8 cellular contexts compared by ENCODE assay signal in genomic region chr12:95218164-95218851, GRCh38. TPM values are rescaled to one million over a fixed set of nuclear protein-coding genes. Genes with fewer than 3 reads are reported as not detected.
A peak's percentile ranks its signal among the peaks of the same experiment; 100 is the strongest.
DNase-seq lines count a peak whose midpoint lies in the region; ATAC-seq, FAIRE-seq and TF ChIP-seq lines count a peak whose summit lies in the region.

No MANE protein-coding gene starts in this region.

- peak overlapping the region; percentile 72 for H2AK5ac ChIP-seq in IMR-90 (ENCODE audit: low read depth, low read length)

- H2AK9ac ChIP-seq in IMR-90 (replicated peaks; ENCODE audit: low read depth, low read length, poor library complexity), result peak overlapping the region; percentile 99

- peak overlapping the region; percentile 93 for H2BK5ac ChIP-seq in IMR-90 (ENCODE audit: low read depth, low read length, poor library complexity, severe bottlenecking)

- BruUV-seq in IMR-90 (replicated peaks; lab: Mats Ljungman, UMichigan) (TSS peak; percentile 30), mammary epithelial cell (replicated peaks; lab: Mats Ljungman, UMichigan) (TSS peak; percentile 27)

- H4K8ac ChIP-seq in IMR-90 (ENCODE audit: low read depth in 2 of 2, low read length in 2 of 2), result peak overlapping the region; percentile 22 to 48; a peak in 3 of 4 replicates

- peak overlapping the region; percentile 78 for H3K56ac ChIP-seq in IMR-90 (ENCODE audit: extremely low read depth, insufficient read depth, low read length)

- H3K27ac ChIP-seq in IMR-90 (ENCODE audit: insufficient read depth, low read length) (peak overlapping the region; percentile 66), Peyer's patch (peak overlapping the region; percentile 88 to 97 (median 94)), mammary epithelial cell (ENCODE audit: insufficient read depth, low read depth, low read length) (peak overlapping the region; percentile 93)

- peak overlapping the region; percentile 95 to 98 for H3K27ac Mint-ChIP-seq in stimulated activated naive CD8-positive, alpha-beta T cell treated with anti-CD3 and anti-CD28 coated beads, Interleukin-15, amount 100 ng/mL, for 72 hours

- peak overlapping the region; percentile 75 for H3K9ac ChIP-seq in IMR-90 (ENCODE audit: low read depth, low read length)
- H3K9ac ChIP-seq in mammary epithelial cell (ENCODE audit: insufficient read depth, low read length), result peak overlapping the region; percentile 98

- 0 out of 2 replicates have a peak overlapping the region, but pooled peaks have one; percentile 8 for H2BK20ac ChIP-seq in IMR-90 (ENCODE audit: low read depth, low read length)

- H4K91ac ChIP-seq in IMR-90 (ENCODE audit: insufficient read depth, low read depth, low read length), result peak overlapping the region; percentile 80

- H3K4me2 ChIP-seq in IMR-90 (ENCODE audit: low read depth, low read length), result peak overlapping the region; percentile 100
- peak overlapping the region; percentile 63 for H3K4me2 ChIP-seq in mammary epithelial cell (ENCODE audit: insufficient read depth, low read depth, low read length)

- dilution Hi-C loops in IMR-90 (cut with HindIII; ENCODE audit: low sequenced_read_pairs, unreplicated experiment) (no loop called here), mammary epithelial cell (cut with HindIII; ENCODE audit: low sequenced_read_pairs) (loop anchor here (5.0 kb wide), 2 partner anchors 46 to 101 kb away; no protein-coding TSS in a partner anchor)

- DNase-seq in AG04449 (ENCODE audit: low read depth, low spot score), result no peak
- DNase-seq in GM12865 (ENCODE audit: low read depth), result peak; percentile 70
- peak; percentile 58 for DNase-seq in IMR-90
- no peak for DNase-seq in Peyer's patch
- DNase-seq in mammary epithelial cell, result peak; percentile 85
- peak; percentile 81 for DNase-seq in left kidney (ENCODE audit: low read depth, low spot score)
- DNase-seq in stimulated activated naive CD8-positive, alpha-beta T cell treated with anti-CD3 and anti-CD28 coated beads, Interleukin-15, amount 100 ng/mL, for 72 hours, result peak in 1 of 2 donors; percentile 57
- no peak for DNase-seq in RCC 7860 (ENCODE audit: low spot score)

- WGBS in IMR-90 (ENCODE audit: extremely low coverage in 2 of 2, insufficient read length in 1 of 2), 2 experiments, result 2% methylated on average over 6 of the region's 29 CpGs; no CpG with 5 or more reads in 1 of the 2 experiments
- WGBS in mammary epithelial cell (ENCODE audit: low coverage, missing lambda C conversion rate), result 1% methylated on average over 14 of the region's 29 CpGs

- peaks cover 11 to 51% of the 10 kb centered on the region in 2 experiments for H3K79me1 ChIP-seq in IMR-90 (ENCODE audit: low read depth in 1 of 2, low read length in 2 of 2)

- TF ChIP-seq CTCF in AG04449 (IDR thresholded peaks at IDR 0.05; ENCODE audit: insufficient read depth, low read length, missing control alignments) (no peak), GM12865 (IDR thresholded peaks at IDR 0.05; ENCODE audit: insufficient read depth, low read depth, low read length, missing control alignments) (no peak), IMR-90 (conservative IDR thresholded peaks at IDR 0.05; ENCODE audit: low read depth, low read length) (no peak), Peyer's patch (IDR thresholded peaks at IDR 0.05) (no peak), mammary epithelial cell (conservative IDR thresholded peaks at IDR 0.05 in 1 of 2, IDR thresholded peaks at IDR 0.05 in 1 of 2; ENCODE audit: extremely low read depth in 1 of 2, insufficient read depth in 1 of 2, low read depth in 1 of 2, low read length in 2 of 2) (no peak)

- peaks cover 6% of the 10 kb centered on the region for H3K9me1 ChIP-seq in IMR-90 (ENCODE audit: insufficient read depth, low read length)

- H3K9me3 ChIP-seq in IMR-90 (ENCODE audit: control insufficient read depth, insufficient read depth, low read length) (no peaks in the 10 kb centered on the region), Peyer's patch (no peaks in the 10 kb centered on the region), mammary epithelial cell (replicated peaks; ENCODE audit: insufficient read depth, low read length) (no peaks in the 10 kb centered on the region)

- H3K4me1 Mint-ChIP-seq in stimulated activated naive CD8-positive, alpha-beta T cell treated with anti-CD3 and anti-CD28 coated beads, Interleukin-15, amount 100 ng/mL, for 72 hours, result peaks cover 28% of the 10 kb centered on the region

- H4K5ac ChIP-seq in IMR-90 (ENCODE audit: low read depth, low read length), result peak overlapping the region; percentile 64

- TF ChIP-seq RAD21 in IMR-90 (IDR thresholded peaks at IDR 0.05; ENCODE audit: low read length), result no peak; the same call in 1 of the 2 replicates

- peaks cover 10% of the 10 kb centered on the region for H3K27me3 Mint-ChIP-seq in stimulated activated naive CD8-positive, alpha-beta T cell treated with anti-CD3 and anti-CD28 coated beads, Interleukin-15, amount 100 ng/mL, for 72 hours

- peak overlapping the region; percentile 89 to 98 for H3K4me3 Mint-ChIP-seq in stimulated activated naive CD8-positive, alpha-beta T cell treated with anti-CD3 and anti-CD28 coated beads, Interleukin-15, amount 100 ng/mL, for 72 hours

- H2BK15ac ChIP-seq in IMR-90 (ENCODE audit: low read depth, low read length), result peak overlapping the region; percentile 71; the same call in 2 of the 3 replicates

- H3K9me3 Mint-ChIP-seq in stimulated activated naive CD8-positive, alpha-beta T cell treated with anti-CD3 and anti-CD28 coated beads, Interleukin-15, amount 100 ng/mL, for 72 hours, result no peaks in the 10 kb centered on the region

- 0 out of 2 replicates have a peak, but pooled peaks cover 2% of the 10 kb centered on the region for H3K4me1 ChIP-seq in IMR-90 (ENCODE audit: control insufficient read depth, insufficient read depth, low read length)
- peaks cover 0 to 18% (median 0%) of the 10 kb centered on the region in 4 donors for H3K4me1 ChIP-seq in Peyer's patch
- peaks cover 21% of the 10 kb centered on the region for H3K4me1 ChIP-seq in mammary epithelial cell (ENCODE audit: insufficient read depth, low read length)

- H3K23ac ChIP-seq in IMR-90 (ENCODE audit: low read depth, low read length), result peak overlapping the region; percentile 75

- H3K4ac ChIP-seq in IMR-90 (ENCODE audit: low read depth, low read length), result peak overlapping the region; percentile 93

- H3K36me3 ChIP-seq in IMR-90 (ENCODE audit: control insufficient read depth, insufficient read depth, low read length) (no peaks in the 10 kb centered on the region), Peyer's patch (no peaks in the 10 kb centered on the region), mammary epithelial cell (ENCODE audit: insufficient read depth, low read length) (no peaks in the 10 kb centered on the region)

- intact Hi-C loops in IMR-90 (cut with micrococcal nuclease), result loop anchor here (5.0 kb wide), 1 partner anchor 51 kb away; no protein-coding TSS in a partner anchor
- intact Hi-C loops in mammary epithelial cell (cut with micrococcal nuclease), result loop anchor here (1.0 to 5.0 kb wide), 3 partner anchors 115 to 314 kb away; partner anchors contain the start of gene METAP2

- peak overlapping the region; percentile 87 for H3K14ac ChIP-seq in IMR-90 (replicated peaks; ENCODE audit: low read depth, low read length)

- H4K20me1 ChIP-seq in IMR-90 (ENCODE audit: insufficient read depth, low read length) (peaks cover 15% of the 10 kb centered on the region), mammary epithelial cell (ENCODE audit: insufficient read depth, low read length) (no peaks in the 10 kb centered on the region)

- POLR2A ChIA-PET in AG04449 (lab: Yijun Ruan, JAX) (interaction anchor here (0.9 to 1.2 kb wide), 2 partner anchors 28 to 103 kb away, joined by 3 to 5 read pairs; no protein-coding TSS in a partner anchor), IMR-90 (lab: Charles Lee; ENCODE audit: unreplicated experiment) (no interaction called here)

- H3K27me3 ChIP-seq in IMR-90 (ENCODE audit: control insufficient read depth, insufficient read depth, low read length) (no peaks in the 10 kb centered on the region), Peyer's patch (no peaks in the 10 kb centered on the region), mammary epithelial cell (ENCODE audit: insufficient read depth, low read length) (no peaks in the 10 kb centered on the region)

- H2BK120ac ChIP-seq in IMR-90 (ENCODE audit: low read depth, low read length), result peak overlapping the region; percentile 67; the same call in 1 of the 2 replicates

- peaks cover 93% of the 10 kb centered on the region for H3K79me2 ChIP-seq in mammary epithelial cell (ENCODE audit: insufficient read depth, low read length)

- in situ Hi-C loops in IMR-90 (cut with MboI; ENCODE audit: low sequenced_read_pairs), result no loop called here
- in situ Hi-C loops in mammary epithelial cell (cut with MboI; ENCODE audit: low sequenced_read_pairs in 2 of 2), result loop anchor here in 1 of 2 donors (5.0 kb wide), 1 partner anchor 101 kb away; no protein-coding TSS in a partner anchor

- peak overlapping the region; percentile 35 for H3K18ac ChIP-seq in IMR-90 (ENCODE audit: low read depth, low read length)

- peak overlapping the region; percentile 98 for H2AFZ ChIP-seq in IMR-90 (replicated peaks; ENCODE audit: low read length, poor library complexity)
- peak overlapping the region; percentile 69 for H2AFZ ChIP-seq in mammary epithelial cell (ENCODE audit: low read depth, low read length)

- TF ChIP-seq POLR2A in IMR-90 (IDR thresholded peaks at IDR 0.05; ENCODE audit: low read depth, low read length), result no peak
- TF ChIP-seq POLR2A in Peyer's patch (IDR thresholded peaks at IDR 0.05), result no peak

- H3K4me3 ChIP-seq in AG04449 (ENCODE audit: low read depth, low read length) (peak overlapping the region; percentile 85), GM12865 (ENCODE audit: low read depth, low read length) (peak overlapping the region; percentile 80), IMR-90 (ENCODE audit: insufficient read depth, low read depth, low read length) (peak overlapping the region; percentile 79), Peyer's patch (peak overlapping the region; percentile 74 to 85 (median 82)), mammary epithelial cell (replicated peaks in 1 of 3; ENCODE audit: insufficient read depth in 1 of 3, low read depth in 2 of 3, low read length in 3 of 3) (peak overlapping the region; percentile 61 to 95 (median 92))

- CTCF ChIA-PET in AG04449 (lab: Yijun Ruan, JAX), result interaction anchor here (0.7 to 4.6 kb wide), 8 partner anchors 11 to 145 kb away, joined by 3 to 36 read pairs (median 4); partner anchors contain the start of gene NR2C1
- CTCF ChIA-PET in IMR-90 (lab: Yijun Ruan, JAX), result interaction anchor here (0.8 to 2.7 kb wide), 4 partner anchors 9 to 118 kb away, joined by 3 to 12 read pairs (median 7); no protein-coding TSS in a partner anchor
- CTCF ChIA-PET in mammary epithelial cell (lab: Charles Lee; ENCODE audit: low non-redundant PET), result interaction anchor here (0.6 to 0.8 kb wide), 4 partner anchors 17 to 316 kb away, joined by 3 to 6 read pairs (median 4); no protein-coding TSS in a partner anchor

- peak; percentile 65 for ATAC-seq in IMR-90 (ENCODE audit: low read depth)
- ATAC-seq in stimulated activated naive CD8-positive, alpha-beta T cell treated with anti-CD3 and anti-CD28 coated beads, Interleukin-15, amount 100 ng/mL, for 72 hours, result peak; percentile 16

- FAIRE-seq in RCC 7860 (lab: Jason Lieb, UNC), result no peak

RNA-seq across cellular contexts. Expression of gene VEZT, which starts 0.7 kb away (rescaled TPM):
- total RNA-seq in IMR-90 (2012; rRNA removed) (83.6 and 90.2 TPM in 2 replicates), Peyer's patch (100 to 1,000 TPM in 2 of 4 donors, 10 to 100 TPM in 2; 76.5 to 121 (median 95.2) TPM), mammary epithelial cell (100 to 1,000 TPM; 113 to 133 TPM)
- polyA plus RNA-seq in IMR-90 (2012; rRNA removed) (44.6 and 54.5 TPM in 2 replicates), mammary epithelial cell (66.2 TPM)
- 11.2 and 16.4 TPM in 2 replicates for polyA plus RNA-seq in IMR-90 (2012; cell fraction: cytosol; rRNA removed)
- 5.8 and 62.0 TPM in 2 replicates for polyA plus RNA-seq in IMR-90 (2012; cell fraction: nucleus; rRNA removed; ENCODE audit: low replicate concordance)
- 73.7 TPM for polyA minus RNA-seq in mammary epithelial cell

RNA-seq across cellular contexts. Expression of gene FGD6, which starts 1.0 kb away (rescaled TPM):
- total RNA-seq in IMR-90 (2012; rRNA removed) (9.5 and 9.7 TPM in 2 replicates), Peyer's patch (10 to 100 TPM; 14.9 to 24.3 (median 22.4) TPM), mammary epithelial cell (10 to 100 TPM; 39.3 to 55.6 TPM)
- polyA plus RNA-seq in IMR-90 (2012; rRNA removed) (2.0 and 2.6 TPM in 2 replicates), mammary epithelial cell (16.4 TPM)
- polyA plus RNA-seq in IMR-90 (2012; cell fraction: cytosol; rRNA removed), result 0.42 and 0.52 TPM in 2 replicates
- polyA plus RNA-seq in IMR-90 (2012; cell fraction: nucleus; rRNA removed; ENCODE audit: low replicate concordance), result 1.0 and 11.0 TPM in 2 replicates
- polyA minus RNA-seq in mammary epithelial cell, result 46.3 TPM

Comparison
In these comparisons a context has a peak if more than half of its experiments do, and no peak if none do; other contexts are left out.
1. DNase-seq: peak in GM12865 (single experiment), IMR-90 (single experiment), mammary epithelial cell (single experiment) and left kidney (single experiment); none in AG04449 (single experiment), Peyer's patch (0 of 3) and RCC 7860 (single experiment).
2. Peak in every context shown above with its lines, with median percentiles within 50 percentile points of each other: H3K4me3 ChIP-seq and H3K27ac ChIP-seq.